8 cellular contexts compared by ENCODE assay signal in genomic region chr22:46262449-46263207, GRCh38. TPM values are rescaled to one million over a fixed set of nuclear protein-coding genes. Genes with fewer than 3 reads are reported as not detected.
DNase-seq lines count a peak whose midpoint lies in the region; ATAC-seq and TF ChIP-seq lines count a peak whose summit lies in the region.

No MANE protein-coding gene starts in this region.

- H3K27ac ChIP-seq in cardiac muscle cell (no peak overlapping the region), psoas muscle (no peak overlapping the region)

- H3K9me3 ChIP-seq in cardiac muscle cell (ENCODE audit: low read depth): no peaks in the 10 kb centered on the region
- H3K9me3 ChIP-seq in psoas muscle: no peaks in the 10 kb centered on the region

- H3K36me3 ChIP-seq in cardiac muscle cell: no peaks in the 10 kb centered on the region
- H3K36me3 ChIP-seq in psoas muscle (ENCODE audit: insufficient read depth in 1 of 2, low read depth in 1 of 2): no peaks in the 10 kb centered on the region

- 6 to 13% (median 8%) methylated on average over 55 to 107 of the region's 107 CpGs for WGBS in psoas muscle, 3 donors

- ATAC-seq in psoas muscle: peak; percentile 30 to 77 (median 74)
- ATAC-seq in GM19328 (IDR thresholded peaks at IDR 0.05; ENCODE audit: unreplicated experiment): no peak

- H3K4me1 ChIP-seq in cardiac muscle cell (ENCODE audit: low read depth) (peaks cover 6% of the 10 kb centered on the region), psoas muscle (peaks cover 10% of the 10 kb centered on the region)

- H3K27me3 ChIP-seq in cardiac muscle cell (peaks cover 47% of the 10 kb centered on the region), psoas muscle (ENCODE audit: insufficient read depth in 3 of 3, low read length in 2 of 3) (no peaks in the 10 kb centered on the region)

- intact Hi-C loops in psoas muscle (cut with DNase I): no loop called here

- TF ChIP-seq CTCF in GM10266 (IDR thresholded peaks at IDR 0.05; ENCODE audit: control insufficient read depth, insufficient read depth, low read depth, missing control alignments) (peak; percentile 30), cardiac muscle cell (IDR thresholded peaks at IDR 0.05; ENCODE audit: low read depth, low read length) (peak; percentile 30), psoas muscle (IDR thresholded peaks at IDR 0.05) (peak; percentile 21)

- DNase-seq in GM10266 (ENCODE audit: extremely low spot score) (peak; percentile 45), activated gamma-delta T cell treated with Interleukin-2 at 50 U/mL for 16 hours (peak; percentile 21), cardiac muscle cell (ENCODE audit: low read depth in 1 of 2, low spot score in 1 of 2) (peak; percentile 19 to 67), psoas muscle (peak; percentile 77 to 85), 8988T (no peak), occipital lobe (lab: John Stamatoyannopoulos, UW) (no peak), NAMALWA (ENCODE audit: low spot score) (no peak)

- H3K4me3 ChIP-seq in cardiac muscle cell: no peak overlapping the region
- peak overlapping the region; percentile 49 for H3K4me3 ChIP-seq in psoas muscle

RNA-seq across cellular contexts. Expression of gene PKDREJ, which starts 0.5 kb away (rescaled TPM):
- total RNA-seq in cardiac muscle cell (0.03 and 0.07 TPM in 2 replicates), psoas muscle (not detected), occipital lobe (under 0.01 TPM)
- polyA plus RNA-seq in cardiac muscle cell (0.04 TPM in 1 of 2 replicates, not detected in the other), psoas muscle (under 1 TPM in 2 of 3 donors, not detected in 1; under 0.01 to 0.03 TPM)

RNA-seq across cellular contexts. Expression of gene TTC38, which starts 5.2 kb away (rescaled TPM):
- total RNA-seq in cardiac muscle cell (54.8 and 76.2 TPM in 2 replicates), psoas muscle (10 to 100 TPM; 11.3 to 19.5 (median 14.9) TPM), occipital lobe (5.6 TPM)
- polyA plus RNA-seq in cardiac muscle cell (35.1 and 35.5 TPM in 2 replicates), psoas muscle (10 to 100 TPM in 2 of 3 donors, 1 to 10 TPM in 1; 9.9 to 15.0 (median 13.4) TPM)

RNA-seq across cellular contexts. Expression of gene CDPF1, which starts 12.5 kb away (rescaled TPM):
- total RNA-seq in cardiac muscle cell (35.1 and 44.9 TPM in 2 replicates), psoas muscle (1 to 10 TPM; 5.3 to 9.1 (median 8.8) TPM), occipital lobe (15.3 TPM)
- polyA plus RNA-seq in cardiac muscle cell (26.4 and 30.6 TPM in 2 replicates), psoas muscle (10 to 100 TPM; 11.2 to 17.8 (median 14.3) TPM)

RNA-seq across cellular contexts. Expression of gene GTSE1, which starts 34.0 kb away (rescaled TPM):
- total RNA-seq in cardiac muscle cell (4.4 and 28.7 TPM in 2 replicates), psoas muscle (under 1 TPM in 3 of 4 donors, not detected in 1; 0.15 to 0.47 (median 0.29) TPM), occipital lobe (1.1 TPM)
- polyA plus RNA-seq in cardiac muscle cell (5.4 and 32.6 TPM in 2 replicates), psoas muscle (under 1 TPM; 0.04 to 0.18 (median 0.13) TPM)

Comparison
In these comparisons a context has a peak if more than half of its experiments do, and no peak if none do; other contexts are left out.
1. DNase-seq: peak in GM10266 (single experiment), activated gamma-delta T cell treated with Interleukin-2 at 50 U/mL for 16 hours (single experiment), cardiac muscle cell (2 of 2) and psoas muscle (2 of 2); none in 8988T (single experiment), occipital lobe (single experiment) and NAMALWA (single experiment).
2. Peak in every context shown above with its lines, with median percentiles within 50 percentile points of each other: CTCF ChIP-seq.